In the genomic region with DNA sequence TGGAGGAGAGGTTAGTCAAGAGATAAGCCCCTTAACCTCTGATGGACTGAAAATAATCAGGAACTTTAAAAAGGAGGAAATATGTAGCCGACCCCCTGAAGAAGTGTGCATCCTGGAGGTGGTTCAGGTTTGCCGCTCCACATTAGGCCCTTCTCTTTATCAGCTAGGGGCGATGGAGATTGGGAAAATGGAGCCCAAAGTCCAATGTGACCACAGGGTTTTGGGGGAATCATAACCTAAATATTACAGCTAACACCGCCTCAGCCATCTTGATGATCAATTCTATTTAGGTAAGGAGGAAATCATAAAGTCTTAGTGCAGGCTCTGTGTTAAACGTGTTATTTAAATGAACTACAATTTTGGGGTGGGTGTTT, we compare ENCODE assay signal across 9 cellular contexts. TPM values are rescaled to one million over a fixed set of nuclear protein-coding genes. Genes with fewer than 3 reads are reported as not detected.
DNase-seq lines count a peak whose midpoint lies in the region; ATAC-seq and TF ChIP-seq lines count a peak whose summit lies in the region.
"Had no signal": no experiment of that assay in that cellular context is flagged by ENCODE, and none has a peak within 500 bp of the region (broad histone marks: within the 10 kb centered on the region; RNA-seq: fewer than 3 reads in every experiment).

No MANE protein-coding gene starts in this region.

- 70% methylated on average over 5 of the region's 5 CpGs for WGBS in esophagus, 2 donors
- 74% methylated on average over 5 of the region's 5 CpGs for WGBS in prostate gland

- H3K4me3 ChIP-seq in Peyer's patch (peak overlapping the region; percentile 25 to 75 (median 70)), esophagus (ENCODE audit: low read depth in 1 of 2, low read length in 2 of 2) (peak overlapping the region; percentile 83 to 94), prostate gland (peak overlapping the region; percentile 69 to 76)

- H3K4me1 ChIP-seq in Peyer's patch (peaks cover 0 to 7% (median 3%) of the 10 kb centered on the region in 4 donors), esophagus (ENCODE audit: control insufficient read depth in 2 of 2, insufficient read depth in 2 of 2, low read length in 1 of 2) (peaks cover 0 to 4% of the 10 kb centered on the region in 2 donors), prostate gland (replicated peaks) (no peaks in the 10 kb centered on the region)

- ATAC-seq in HG03354 (IDR thresholded peaks at IDR 0.05; ENCODE audit: poor library complexity, severe bottlenecking, unreplicated experiment) (no peak), HG02970 (IDR thresholded peaks at IDR 0.05; ENCODE audit: low FRiP score, unreplicated experiment) (no peak), HG03432 (IDR thresholded peaks at IDR 0.05; ENCODE audit: unreplicated experiment) (no peak)

- peak; percentile 16 for DNase-seq in ELR (ENCODE audit: low read depth)
- no peak for DNase-seq in Peyer's patch
- no peak for DNase-seq in prostate gland (ENCODE audit: low spot score)
- DNase-seq in HK-2 (ENCODE audit: unreplicated experiment) = no peak
- DNase-seq: NCI-H226 had no signal

- H3K36me3 ChIP-seq in Peyer's patch = no peaks in the 10 kb centered on the region
- H3K36me3 ChIP-seq in esophagus (ENCODE audit: control insufficient read depth in 2 of 2, insufficient read depth in 2 of 2, low read length in 1 of 2) = peaks cover 0 to 2% of the 10 kb centered on the region in 2 donors
- no peaks in the 10 kb centered on the region for H3K36me3 ChIP-seq in prostate gland

- no peak for TF ChIP-seq CTCF in Peyer's patch (IDR thresholded peaks at IDR 0.05)
- TF ChIP-seq CTCF in prostate gland (IDR thresholded peaks at IDR 0.05) = no peak

- H3K27ac ChIP-seq in Peyer's patch (peak overlapping the region in 1 of 4 donors; percentile 95), esophagus (ENCODE audit: low read depth in 2 of 2, low read length in 1 of 2) (no peak overlapping the region), prostate gland (peak overlapping the region in 1 of 2 donors; percentile 89)

- no peaks in the 10 kb centered on the region for H3K9me3 ChIP-seq in Peyer's patch
- H3K9me3 ChIP-seq in esophagus (ENCODE audit: control insufficient read depth in 2 of 2, insufficient read depth in 1 of 2, low read depth in 1 of 2, low read length in 1 of 2) = no peaks in the 10 kb centered on the region
- no peaks in the 10 kb centered on the region for H3K9me3 ChIP-seq in prostate gland

- TF ChIP-seq POLR2A in Peyer's patch (IDR thresholded peaks at IDR 0.05) (no peak), prostate gland (IDR thresholded peaks at IDR 0.05) (no peak)

- H3K27me3 ChIP-seq in Peyer's patch (no peaks in the 10 kb centered on the region), esophagus (ENCODE audit: control insufficient read depth in 1 of 2, insufficient read depth in 2 of 2, low read length in 2 of 2) (no peaks in the 10 kb centered on the region), prostate gland (replicated peaks; ENCODE audit: insufficient read depth) (no peaks in the 10 kb centered on the region)

- intact Hi-C loops in prostate gland (cut with DNase I) = loop anchor here (2.0 to 5.0 kb wide), 2 partner anchors 58 to 129 kb away; no protein-coding TSS in a partner anchor

RNA-seq across cellular contexts. Expression of a gene that starts 1.2 kb away (rescaled TPM):
- total RNA-seq in Peyer's patch (10 to 100 TPM in 1 of 4 donors, 1 to 10 TPM in 3; 3.0 to 36.3 (median 5.5) TPM), prostate gland (10 to 100 TPM; 18.4 to 20.4 TPM)
- polyA plus RNA-seq in esophagus = 10 to 100 TPM; 12.1 to 15.5 TPM
